19 cellular contexts compared by ENCODE assay signal in genomic region chr3:133589503-133589902, GRCh38. TPM values are rescaled to one million over a fixed set of nuclear protein-coding genes. Genes with fewer than 3 reads are reported as not detected.
DNase-seq lines count a peak whose midpoint lies in the region; ATAC-seq and TF ChIP-seq lines count a peak whose summit lies in the region.
"Had no signal": no experiment of that assay in that cellular context is flagged by ENCODE, and none has a peak within 500 bp of the region (broad histone marks: within the 10 kb centered on the region; RNA-seq: fewer than 3 reads in every experiment).

No MANE protein-coding gene starts in this region.

- H3K56ac ChIP-seq in IMR-90 (ENCODE audit: extremely low read depth, insufficient read depth, low read length), result no peak overlapping the region

- H3K27me3 Mint-ChIP-seq in activated naive CD8-positive, alpha-beta T cell, result no peaks in the 10 kb centered on the region
- H3K27me3 Mint-ChIP-seq in activated naive CD8-positive, alpha-beta T cell treated with anti-CD3 and anti-CD28 coated beads for 36 hours, result no peaks in the 10 kb centered on the region
- no peaks in the 10 kb centered on the region for H3K27me3 Mint-ChIP-seq in central memory CD8-positive, alpha-beta T cell
- H3K27me3 Mint-ChIP-seq: activated naive CD8-positive, alpha-beta T cell treated with anti-CD3 and anti-CD28 coated beads, Interleukin-2, amount 10 ng/mL, durations not matched to agents 7 days and 5 days had no signal

- no peak overlapping the region for H2BK20ac ChIP-seq in IMR-90 (ENCODE audit: low read depth, low read length)

- no peak overlapping the region for H3K4me3 Mint-ChIP-seq in activated naive CD8-positive, alpha-beta T cell
- no peak overlapping the region for H3K4me3 Mint-ChIP-seq in activated naive CD8-positive, alpha-beta T cell treated with anti-CD3 and anti-CD28 coated beads for 36 hours
- H3K4me3 Mint-ChIP-seq in central memory CD8-positive, alpha-beta T cell, result no peak overlapping the region
- H3K4me3 Mint-ChIP-seq: activated naive CD8-positive, alpha-beta T cell treated with anti-CD3 and anti-CD28 coated beads, Interleukin-2, amount 10 ng/mL, durations not matched to agents 7 days and 5 days had no signal

- no peak overlapping the region for H3K27ac ChIP-seq in IMR-90 (ENCODE audit: insufficient read depth, low read length)

- ATAC-seq in IMR-90 (ENCODE audit: low read depth), result no peak
- ATAC-seq in central memory CD8-positive, alpha-beta T cell (replicated peaks; ENCODE audit: extremely low read depth, poor library complexity, severe bottlenecking), result no peak
- ATAC-seq in omental fat pad (ENCODE audit: low FRiP score), result peak; percentile 53
- no peak for ATAC-seq in GM18517 (IDR thresholded peaks at IDR 0.05; ENCODE audit: unreplicated experiment)

- H3K4me2 ChIP-seq in IMR-90 (ENCODE audit: low read depth, low read length), result no peak overlapping the region

- H3K4ac ChIP-seq in IMR-90 (ENCODE audit: low read depth, low read length), result no peak overlapping the region

- intact Hi-C loops in IMR-90 (cut with micrococcal nuclease), result no loop called here

- POLR2A ChIA-PET in IMR-90 (lab: Charles Lee; ENCODE audit: unreplicated experiment), result interaction anchor here (0.7 kb wide), 1 partner anchor 842 kb away, joined by 3 read pairs; no protein-coding TSS in a partner anchor

- no peak overlapping the region for H2BK5ac ChIP-seq in IMR-90 (ENCODE audit: low read depth, low read length, poor library complexity, severe bottlenecking)

- peaks cover 39% of the 10 kb centered on the region for H3K4me1 Mint-ChIP-seq in activated naive CD8-positive, alpha-beta T cell (ENCODE audit: low read depth)
- peaks cover 43% of the 10 kb centered on the region for H3K4me1 Mint-ChIP-seq in activated naive CD8-positive, alpha-beta T cell treated with anti-CD3 and anti-CD28 coated beads for 36 hours
- peaks cover 31% of the 10 kb centered on the region for H3K4me1 Mint-ChIP-seq in central memory CD8-positive, alpha-beta T cell

- H3K18ac ChIP-seq in IMR-90 (ENCODE audit: low read depth, low read length), result no peak overlapping the region

- H2AFZ ChIP-seq in IMR-90 (replicated peaks; ENCODE audit: low read length, poor library complexity), result no peak overlapping the region

- H4K20me1 ChIP-seq in IMR-90 (ENCODE audit: insufficient read depth, low read length), result peaks cover 42% of the 10 kb centered on the region; the same call in 1 of the 2 replicates

- no peak overlapping the region for H2AK5ac ChIP-seq in IMR-90 (ENCODE audit: low read depth, low read length)

- H3K27me3 ChIP-seq in IMR-90 (ENCODE audit: control insufficient read depth, insufficient read depth, low read length), result no peaks in the 10 kb centered on the region
- H3K27me3 ChIP-seq: MG63 had no signal

- H3K4me1 ChIP-seq in IMR-90 (ENCODE audit: control insufficient read depth, insufficient read depth, low read length), result peaks cover 2% of the 10 kb centered on the region; the same call in 1 of the 2 replicates

- no CpG with 5 or more reads among the region's 8 CpGs for WGBS in IMR-90 (ENCODE audit: extremely low coverage in 2 of 2, insufficient read length in 1 of 2), 2 experiments

- no peaks in the 10 kb centered on the region for H3K9me3 ChIP-seq in IMR-90 (ENCODE audit: control insufficient read depth, insufficient read depth, low read length)
- H3K9me3 ChIP-seq: MG63 had no signal

- in situ Hi-C loops in IMR-90 (cut with MboI; ENCODE audit: low sequenced_read_pairs), result no loop called here

- BruUV-seq in IMR-90 (replicated peaks; lab: Mats Ljungman, UMichigan), result TSS peak; percentile 77

- peaks cover 37% of the 10 kb centered on the region for H3K36me3 ChIP-seq in IMR-90 (ENCODE audit: control insufficient read depth, insufficient read depth, low read length)

- H3K23ac ChIP-seq in IMR-90 (ENCODE audit: low read depth, low read length), result no peak overlapping the region

- no peak overlapping the region for H3K14ac ChIP-seq in IMR-90 (replicated peaks; ENCODE audit: low read depth, low read length)

- TF ChIP-seq CTCF in IMR-90 (conservative IDR thresholded peaks at IDR 0.05; ENCODE audit: low read depth, low read length), result no peak
- TF ChIP-seq CTCF in omental fat pad (IDR thresholded peaks at IDR 0.05), result no peak

- H3K9me1 ChIP-seq in IMR-90 (ENCODE audit: insufficient read depth, low read length), result no peaks in the 10 kb centered on the region; the same call in 1 of the 2 replicates

- no peak overlapping the region for H2AK9ac ChIP-seq in IMR-90 (replicated peaks; ENCODE audit: low read depth, low read length, poor library complexity)

- no peak overlapping the region for H3K9ac ChIP-seq in IMR-90 (ENCODE audit: low read depth, low read length)

- no peak for TF ChIP-seq POLR2A in IMR-90 (IDR thresholded peaks at IDR 0.05; ENCODE audit: low read depth, low read length)

- peaks cover 20 to 26% of the 10 kb centered on the region in 2 experiments for H3K79me1 ChIP-seq in IMR-90 (ENCODE audit: low read depth in 1 of 2, low read length in 2 of 2)

- H3K9me3 Mint-ChIP-seq in activated naive CD8-positive, alpha-beta T cell (ENCODE audit: low read depth), result no peaks in the 10 kb centered on the region
- H3K9me3 Mint-ChIP-seq in activated naive CD8-positive, alpha-beta T cell treated with anti-CD3 and anti-CD28 coated beads for 36 hours, result no peaks in the 10 kb centered on the region
- H3K9me3 Mint-ChIP-seq in central memory CD8-positive, alpha-beta T cell, result no peaks in the 10 kb centered on the region
- H3K9me3 Mint-ChIP-seq: activated naive CD8-positive, alpha-beta T cell treated with anti-CD3 and anti-CD28 coated beads, Interleukin-2, amount 10 ng/mL, durations not matched to agents 7 days and 5 days had no signal

- H4K91ac ChIP-seq in IMR-90 (ENCODE audit: insufficient read depth, low read depth, low read length), result no peak overlapping the region

- no peak overlapping the region for H3K4me3 ChIP-seq in IMR-90 (ENCODE audit: insufficient read depth, low read depth, low read length)
- H3K4me3 ChIP-seq: MG63 had no signal

- no peak overlapping the region for H2BK120ac ChIP-seq in IMR-90 (ENCODE audit: low read depth, low read length)

- H4K5ac ChIP-seq in IMR-90 (ENCODE audit: low read depth, low read length), result no peak overlapping the region

- H3K36me3 Mint-ChIP-seq in activated naive CD8-positive, alpha-beta T cell, result peaks cover 10% of the 10 kb centered on the region
- peaks cover 39% of the 10 kb centered on the region for H3K36me3 Mint-ChIP-seq in activated naive CD8-positive, alpha-beta T cell treated with anti-CD3 and anti-CD28 coated beads for 36 hours
- peaks cover 48% of the 10 kb centered on the region for H3K36me3 Mint-ChIP-seq in central memory CD8-positive, alpha-beta T cell (ENCODE audit: insufficient read depth)

- no peak overlapping the region for H4K8ac ChIP-seq in IMR-90 (ENCODE audit: low read depth in 2 of 2, low read length in 2 of 2)

- dilution Hi-C loops in IMR-90 (cut with HindIII; ENCODE audit: low sequenced_read_pairs, unreplicated experiment), result no loop called here

- H3K27ac Mint-ChIP-seq in activated naive CD8-positive, alpha-beta T cell, result peak overlapping the region; percentile 22
- H3K27ac Mint-ChIP-seq in activated naive CD8-positive, alpha-beta T cell treated with anti-CD3 and anti-CD28 coated beads for 36 hours, result no peak overlapping the region
- H3K27ac Mint-ChIP-seq in central memory CD8-positive, alpha-beta T cell (ENCODE audit: low read depth), result peak overlapping the region; percentile 39
- H3K27ac Mint-ChIP-seq: activated naive CD8-positive, alpha-beta T cell treated with anti-CD3 and anti-CD28 coated beads, Interleukin-2, amount 10 ng/mL, durations not matched to agents 7 days and 5 days had no signal

- CTCF ChIA-PET in IMR-90 (lab: Yijun Ruan, JAX), result no interaction called here

- no peak for DNase-seq in activated naive CD8-positive, alpha-beta T cell treated with anti-CD3 and anti-CD28 coated beads for 36 hours
- no peak for DNase-seq in IMR-90
- no peak for DNase-seq in central memory CD8-positive, alpha-beta T cell (ENCODE audit: low spot score in 2 of 2)
- no peak for DNase-seq in omental fat pad (ENCODE audit: low spot score)
- DNase-seq in NCI-H82 (lab: John Stamatoyannopoulos, UW), result no peak
- no peak for DNase-seq in globus pallidus (ENCODE audit: low spot score)
- DNase-seq: activated naive CD8-positive, alpha-beta T cell treated with anti-CD3 and anti-CD28 coated beads, Interleukin-2, amount 10 ng/mL, durations not matched to agents 7 days and 5 days; activated T-cell treated with anti-CD3 and anti-CD28 coated beads for 4 hours; C1 segment of cervical spinal cord; DMS 273 treated with DMSO at 0.1 percent for 48 hours; glutamatergic neuron; MG63; NCI-H1417 treated with DMSO at 0.1 percent for 48 hours; NCI-H524 treated with DMSO at 0.1 percent for 48 hours; occipital lobe; right cardiac atrium; SHP77 treated with DMSO at 0.1 percent for 48 hours had no signal

- no peak for TF ChIP-seq RAD21 in IMR-90 (IDR thresholded peaks at IDR 0.05; ENCODE audit: low read length)

- H2BK15ac ChIP-seq in IMR-90 (ENCODE audit: low read depth, low read length), result no peak overlapping the region

TF ChIP-seq in IMR-90, 13 proteins besides CTCF, POLR2A, EP300 and RAD21:
- no peak for TF ChIP-seq ELK1 (IDR thresholded peaks at IDR 0.05; ENCODE audit: borderline replicate concordance, low read depth, low read length)

RNA-seq across cellular contexts. Expression of gene CDV3, which starts 16.0 kb away (rescaled TPM):
- 100 to 1,000 TPM; 268 to 269 TPM for total RNA-seq in activated naive CD8-positive, alpha-beta T cell treated with anti-CD3 and anti-CD28 coated beads for 36 hours
- total RNA-seq in IMR-90 (2012; rRNA removed) (120 and 189 TPM in 2 replicates), omental fat pad (100 to 1,000 TPM; 103 to 290 (median 213) TPM)
- polyA plus RNA-seq in IMR-90 (2012; rRNA removed), result 78.1 and 93.6 TPM in 2 replicates
- polyA plus RNA-seq in IMR-90 (2012; cell fraction: cytosol; rRNA removed), result 11.2 and 14.0 TPM in 2 replicates
- 3.2 and 36.9 TPM in 2 replicates for polyA plus RNA-seq in IMR-90 (2012; cell fraction: nucleus; rRNA removed; ENCODE audit: low replicate concordance)
